9 cellular contexts compared by ENCODE assay signal in genomic region chr3:78645628-78646310, GRCh38.
A peak's percentile ranks its signal among the peaks of the same experiment; 100 is the strongest.
DNase-seq lines count a peak whose midpoint lies in the region; ATAC-seq and TF ChIP-seq lines count a peak whose summit lies in the region.
"Had no signal": no experiment of that assay in that cellular context is flagged by ENCODE, and none has a peak within 500 bp of the region (broad histone marks: within the 10 kb centered on the region; RNA-seq: fewer than 3 reads in every experiment).

No MANE protein-coding gene starts in this region.

- peak overlapping the region; percentile 33 for H3K27ac ChIP-seq in OCI-LY3 (ENCODE audit: low read length)
- H3K27ac ChIP-seq in endodermal cell (ENCODE audit: low read depth, low read length) = no peak overlapping the region

- no peak overlapping the region for H3K4me3 Mint-ChIP-seq in endodermal cell
- no peak overlapping the region for H3K4me3 Mint-ChIP-seq in T-helper 2 cell treated with Interferon-gamma antibody and Interleukin-4, amounts not matched to agents 5 μg/mL and 100 μg/mL, for 36 hours
- H3K4me3 Mint-ChIP-seq: activated naive CD4-positive, alpha-beta T cell treated with anti-CD3 and anti-CD28 coated beads, Interleukin-2, amount 50 U/mL, for 24 hours had no signal

- H4K20me1 ChIP-seq in OCI-LY3 (ENCODE audit: insufficient read depth, low read length) = no peaks in the 10 kb centered on the region

- WGBS in endodermal cell (ENCODE audit: insufficient coverage in 1 of 2, insufficient read length in 1 of 2), 2 experiments = 40 to 50% methylated on average over 1 to 3 of the region's 4 CpGs

- peaks cover 15% of the 10 kb centered on the region for H3K36me3 Mint-ChIP-seq in endodermal cell (ENCODE audit: low read depth)
- H3K36me3 Mint-ChIP-seq in T-helper 2 cell treated with Interferon-gamma antibody and Interleukin-4, amounts not matched to agents 5 μg/mL and 100 μg/mL, for 36 hours (ENCODE audit: low read depth) = no peaks in the 10 kb centered on the region
- H3K36me3 Mint-ChIP-seq: activated naive CD4-positive, alpha-beta T cell treated with anti-CD3 and anti-CD28 coated beads, Interleukin-2, amount 50 U/mL, for 24 hours had no signal

- H3K27me3 ChIP-seq in OCI-LY3 (ENCODE audit: low read depth, low read length) (no peaks in the 10 kb centered on the region), endodermal cell (ENCODE audit: control insufficient read depth, insufficient read depth, low read length, poor library complexity, severe bottlenecking) (no peaks in the 10 kb centered on the region)

- H3K79me2 ChIP-seq in OCI-LY3 (ENCODE audit: low read length) = no peaks in the 10 kb centered on the region

- H3K9ac ChIP-seq in OCI-LY3 (ENCODE audit: low read length) (peak overlapping the region; percentile 20), endodermal cell (ENCODE audit: extremely low read depth, low read length, poor library complexity, severe bottlenecking) (no peak overlapping the region)

- peak overlapping the region; percentile 17 for H3K4me3 ChIP-seq in OCI-LY3 (ENCODE audit: low read length)
- H3K4me3 ChIP-seq in endodermal cell (ENCODE audit: low read length) = no peak overlapping the region

- no peaks in the 10 kb centered on the region for H3K27me3 Mint-ChIP-seq in endodermal cell (ENCODE audit: insufficient read depth)
- H3K27me3 Mint-ChIP-seq in T-helper 2 cell treated with Interferon-gamma antibody and Interleukin-4, amounts not matched to agents 5 μg/mL and 100 μg/mL, for 36 hours (ENCODE audit: low read depth) = no peaks in the 10 kb centered on the region
- H3K27me3 Mint-ChIP-seq: activated naive CD4-positive, alpha-beta T cell treated with anti-CD3 and anti-CD28 coated beads, Interleukin-2, amount 50 U/mL, for 24 hours had no signal

- peak overlapping the region; percentile 59 for H3K4me2 ChIP-seq in OCI-LY3 (ENCODE audit: low read length)

- TF ChIP-seq CTCF in OCI-LY3 (IDR thresholded peaks at IDR 0.05; ENCODE audit: low read depth, low read length) (peak; percentile 99), endodermal cell (conservative IDR thresholded peaks at IDR 0.05) (peak; percentile 95)

- no peak overlapping the region for H3K27ac Mint-ChIP-seq in endodermal cell
- no peak overlapping the region for H3K27ac Mint-ChIP-seq in T-helper 2 cell treated with Interferon-gamma antibody and Interleukin-4, amounts not matched to agents 5 μg/mL and 100 μg/mL, for 36 hours
- H3K27ac Mint-ChIP-seq: activated naive CD4-positive, alpha-beta T cell treated with anti-CD3 and anti-CD28 coated beads, Interleukin-2, amount 50 U/mL, for 24 hours had no signal

- DNase-seq in GF-D8 (lab: John Stamatoyannopoulos, UW) (peak; percentile 31), endodermal cell (no peak), midbrain (lab: John Stamatoyannopoulos, UW) (peak; percentile 81)
- no peak for DNase-seq in NK-92 treated with Interleukin-12 subunit alpha and Interleukin-12 subunit beta, amount 100 ng/mL, for 24 hours (lab: John Stamatoyannopoulos, UW)
- DNase-seq in T-helper 2 cell treated with Interferon-gamma antibody and Interleukin-4, amounts not matched to agents 5 μg/mL and 100 μg/mL, for 36 hours (ENCODE audit: low spot score) = no peak

- H3K9me3 ChIP-seq in OCI-LY3 (ENCODE audit: insufficient read depth, low read length) (no peaks in the 10 kb centered on the region), endodermal cell (ENCODE audit: control insufficient read depth, low read length) (no peaks in the 10 kb centered on the region)

- H3K36me3 ChIP-seq in OCI-LY3 (replicated peaks; ENCODE audit: low read depth, low read length) (no peaks in the 10 kb centered on the region), endodermal cell (ENCODE audit: control insufficient read depth, insufficient read depth, low read length) (no peaks in the 10 kb centered on the region)

- H3K9me3 Mint-ChIP-seq in endodermal cell = no peaks in the 10 kb centered on the region
- H3K9me3 Mint-ChIP-seq in T-helper 2 cell treated with Interferon-gamma antibody and Interleukin-4, amounts not matched to agents 5 μg/mL and 100 μg/mL, for 36 hours = no peaks in the 10 kb centered on the region
- H3K9me3 Mint-ChIP-seq: activated naive CD4-positive, alpha-beta T cell treated with anti-CD3 and anti-CD28 coated beads, Interleukin-2, amount 50 U/mL, for 24 hours had no signal

- ATAC-seq in GM21423 (IDR thresholded peaks at IDR 0.05; ENCODE audit: unreplicated experiment) = peak; percentile 92
- peak; percentile 86 for ATAC-seq in HG03571 (IDR thresholded peaks at IDR 0.05; ENCODE audit: unreplicated experiment)

- H2AFZ ChIP-seq in OCI-LY3 (ENCODE audit: low read depth, low read length) = peak overlapping the region; percentile 5

- peaks cover 48% of the 10 kb centered on the region for H3K4me1 Mint-ChIP-seq in endodermal cell
- no peaks in the 10 kb centered on the region for H3K4me1 Mint-ChIP-seq in T-helper 2 cell treated with Interferon-gamma antibody and Interleukin-4, amounts not matched to agents 5 μg/mL and 100 μg/mL, for 36 hours (ENCODE audit: low read depth)
- H3K4me1 Mint-ChIP-seq: activated naive CD4-positive, alpha-beta T cell treated with anti-CD3 and anti-CD28 coated beads, Interleukin-2, amount 50 U/mL, for 24 hours had no signal

- H3K4me1 ChIP-seq in OCI-LY3 (ENCODE audit: low read length) (peaks cover 25% of the 10 kb centered on the region), endodermal cell (ENCODE audit: control insufficient read depth, insufficient read depth, low read length) (peaks cover 12% of the 10 kb centered on the region)

Comparison
In these comparisons a context has a peak if more than half of its experiments do, and no peak if none do; other contexts are left out.
1. DNase-seq: peak in GF-D8 (single experiment) and midbrain (single experiment); none in endodermal cell (single experiment), NK-92 treated with Interleukin-12 subunit alpha and Interleukin-12 subunit beta, amount 100 ng/mL, for 24 hours (single experiment) and T-helper 2 cell treated with Interferon-gamma antibody and Interleukin-4, amounts not matched to agents 5 μg/mL and 100 μg/mL, for 36 hours (single experiment).